8 cellular contexts compared by ENCODE assay signal in the genomic region with DNA sequence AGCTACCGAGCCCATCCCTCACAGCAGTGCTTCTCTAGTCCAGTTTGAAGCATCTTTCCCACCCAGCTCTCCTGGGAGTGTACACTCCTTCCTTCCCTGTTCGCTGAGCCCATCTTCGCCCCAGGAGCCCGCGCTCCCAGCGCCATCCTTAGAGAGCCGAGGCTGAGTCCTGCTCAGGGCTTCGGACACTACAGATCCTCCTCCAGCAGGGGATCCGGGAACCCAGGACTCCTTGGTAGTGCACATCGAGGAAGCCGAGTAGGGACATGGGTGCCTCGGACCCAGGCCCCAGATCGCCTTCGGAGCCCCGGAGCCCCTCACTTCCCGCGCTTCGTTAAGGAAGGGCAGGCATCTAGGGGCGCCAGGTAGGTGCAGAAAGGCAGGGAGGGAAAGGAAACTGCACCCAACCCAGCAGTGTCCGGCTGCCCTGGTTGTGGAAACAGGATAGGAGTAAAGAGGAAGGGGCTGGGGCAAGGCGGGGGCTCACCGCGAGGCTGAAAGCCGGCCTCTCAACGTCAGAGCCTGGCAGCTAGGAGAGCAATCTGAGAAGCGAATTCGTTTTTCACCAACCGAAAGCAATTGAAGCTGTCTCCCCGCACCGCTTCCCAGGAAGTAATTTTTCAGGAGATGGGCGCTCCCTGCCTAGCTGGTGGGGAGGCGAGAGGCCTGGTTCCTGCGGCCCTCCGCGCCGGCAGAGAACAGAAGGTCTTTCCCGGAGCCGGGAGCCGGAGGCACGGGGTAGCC. TPM values are rescaled to one million over a fixed set of nuclear protein-coding genes. Genes with fewer than 3 reads are reported as not detected.
DNase-seq lines count a peak whose midpoint lies in the region; ATAC-seq and TF ChIP-seq lines count a peak whose summit lies in the region.

No MANE protein-coding gene starts in this region.

- H3K36me3 ChIP-seq in CD8-positive, alpha-beta T cell (ENCODE audit: insufficient read depth, low read length): no peaks in the 10 kb centered on the region
- H3K36me3 ChIP-seq in KMS-11 (ENCODE audit: insufficient read depth) (no peaks in the 10 kb centered on the region), mucosa of rectum (ENCODE audit: control insufficient read depth in 2 of 2, insufficient read depth in 2 of 2, low read length in 2 of 2) (no peaks in the 10 kb centered on the region)

- no peak overlapping the region for H3K27ac Mint-ChIP-seq in CD8-positive, alpha-beta T cell

- peak overlapping the region; percentile 82; the same call in 1 of the 2 replicates for H2AFZ ChIP-seq in KMS-11 (ENCODE audit: low read depth)

- H3K27me3 Mint-ChIP-seq in CD8-positive, alpha-beta T cell (ENCODE audit: low read depth): peaks cover 61% of the 10 kb centered on the region

- no peaks in the 10 kb centered on the region for H3K9me3 Mint-ChIP-seq in CD8-positive, alpha-beta T cell

- POLR2A ChIA-PET in CD8-positive, alpha-beta T cell (lab: Charles Lee): no interaction called here

- no peak for ATAC-seq in CD8-positive, alpha-beta T cell
- no peak for ATAC-seq in HG03457 (IDR thresholded peaks at IDR 0.05; ENCODE audit: unreplicated experiment)
- no peak for ATAC-seq in HG03442 (IDR thresholded peaks at IDR 0.05; ENCODE audit: unreplicated experiment)
- ATAC-seq in HG03439 (IDR thresholded peaks at IDR 0.05; ENCODE audit: unreplicated experiment): no peak
- ATAC-seq in HG02885 (IDR thresholded peaks at IDR 0.05; ENCODE audit: poor library complexity, unreplicated experiment): no peak

- peak overlapping the region; percentile 19; the same call in 1 of the 2 replicates for H3K4me2 ChIP-seq in KMS-11

- H3K4me3 Mint-ChIP-seq in CD8-positive, alpha-beta T cell: peak overlapping the region; percentile 74

- DNase-seq in CD8-positive, alpha-beta T cell: no peak
- peak; percentile 38 to 70 for DNase-seq in T47D (ENCODE audit: low read depth in 1 of 2, low spot score in 1 of 2)

- no peak overlapping the region for H3K9ac ChIP-seq in KMS-11
- H3K9ac ChIP-seq in mucosa of rectum (ENCODE audit: low read depth in 1 of 2, low read length in 2 of 2): peak overlapping the region in 1 of 2 donors; percentile 50

- H3K27ac ChIP-seq in CD8-positive, alpha-beta T cell (ENCODE audit: low read depth, low read length): no peak overlapping the region
- no peak overlapping the region for H3K27ac ChIP-seq in KMS-11
- no peak overlapping the region for H3K27ac ChIP-seq in mucosa of rectum (ENCODE audit: low read depth in 2 of 2, low read length in 2 of 2)

- H3K27me3 ChIP-seq in CD8-positive, alpha-beta T cell (ENCODE audit: insufficient read depth, low read length): peaks cover 46% of the 10 kb centered on the region
- H3K27me3 ChIP-seq in KMS-11 (ENCODE audit: insufficient read depth, low read depth): peaks cover 8% of the 10 kb centered on the region
- H3K27me3 ChIP-seq in mucosa of rectum (ENCODE audit: control insufficient read depth in 2 of 2, insufficient read depth in 2 of 2, low read length in 2 of 2): peaks cover 79 to 85% of the 10 kb centered on the region in 2 donors

- no peaks in the 10 kb centered on the region for H4K20me1 ChIP-seq in KMS-11 (ENCODE audit: insufficient read depth)

- H3K79me2 ChIP-seq in KMS-11 (ENCODE audit: insufficient read depth, low read depth): no peaks in the 10 kb centered on the region

- CTCF ChIA-PET in CD8-positive, alpha-beta T cell (lab: Charles Lee): no interaction called here

- H3K4me3 ChIP-seq in CD8-positive, alpha-beta T cell (ENCODE audit: low read depth, low read length): peak overlapping the region; percentile 26
- H3K4me3 ChIP-seq in KMS-11 (IDR thresholded peaks at IDR 0.05; ENCODE audit: insufficient read depth, low read depth, low read length) (no peak overlapping the region), mucosa of rectum (ENCODE audit: low read length in 2 of 2) (peak overlapping the region; percentile 65 to 68)

- no peaks in the 10 kb centered on the region for H3K36me3 Mint-ChIP-seq in CD8-positive, alpha-beta T cell

- H3K4me1 Mint-ChIP-seq in CD8-positive, alpha-beta T cell (ENCODE audit: low read depth): peaks cover 43% of the 10 kb centered on the region

- TF ChIP-seq CTCF in CD8-positive, alpha-beta T cell (IDR thresholded peaks at IDR 0.05): no peak
- TF ChIP-seq CTCF in KMS-11 (conservative IDR thresholded peaks at IDR 0.05; ENCODE audit: low read depth, low read length): no peak

- H3K4me1 ChIP-seq in CD8-positive, alpha-beta T cell (ENCODE audit: insufficient read depth, low read length): peaks cover 30% of the 10 kb centered on the region
- H3K4me1 ChIP-seq in KMS-11 (ENCODE audit: low read depth, poor library complexity, severe bottlenecking) (peaks cover 6% of the 10 kb centered on the region), mucosa of rectum (ENCODE audit: control insufficient read depth in 2 of 2, insufficient read depth in 2 of 2, low read length in 2 of 2) (peaks cover 20 to 25% of the 10 kb centered on the region in 2 donors)

- intact Hi-C loops in CD8-positive, alpha-beta T cell (cut with DNase I, micrococcal nuclease): no loop called here

- in situ Hi-C loops in T47D (cut with HindIII; ENCODE audit: low pct_unique_long_range_greater_than_20kb, low sequenced_read_pairs): no loop called here

- H3K9me3 ChIP-seq in CD8-positive, alpha-beta T cell (ENCODE audit: low read length): no peaks in the 10 kb centered on the region
- H3K9me3 ChIP-seq in mucosa of rectum (ENCODE audit: control insufficient read depth in 2 of 2, low read length in 2 of 2): no peaks in the 10 kb centered on the region

RNA-seq across cellular contexts. Expression of a gene that starts 1.0 kb away (rescaled TPM):
- not detected for total RNA-seq in CD8-positive, alpha-beta T cell

RNA-seq across cellular contexts. Expression of a gene that starts 48.3 kb away (rescaled TPM):
- not detected for total RNA-seq in CD8-positive, alpha-beta T cell

Comparison
In these comparisons a context has a peak if more than half of its experiments do, and no peak if none do; other contexts are left out.
1. DNase-seq: peak in T47D (2 of 2); none in CD8-positive, alpha-beta T cell (0 of 7).